In genomic region chr10:24910574-24910973, GRCh38 we compare ENCODE assay signal across 7 cellular contexts.
"Had no signal": no experiment of that assay in that cellular context is flagged by ENCODE, and none has a peak within 500 bp of the region (broad histone marks: within the 10 kb centered on the region; RNA-seq: fewer than 3 reads in every experiment).

No MANE protein-coding gene starts in this region.

- DNase-seq: GDM1, GF-D8 had no signal

- H3K4me3 ChIP-seq: GM12878 had no signal

- FAIRE-seq: G401.6, GM12878, GM12891, GM12892, GM19239 had no signal
